Comparison of ENCODE assay signal across 1 cellular context in genomic region chr11:77073328-77074001, GRCh38.
TF ChIP-seq lines count a peak whose summit lies in the region.

No MANE protein-coding gene starts in this region.

TF ChIP-seq in K562, 482 proteins besides CTCF, POLR2A, EP300 and RAD21 (continued from another document):
- TF ChIP-seq FOSL1 (tag; conservative IDR thresholded peaks at IDR 0.05) (peak; percentile 52), FIP1L1 (IDR thresholded peaks at IDR 0.05; ENCODE audit: low read depth, low read length, poor library complexity, severe bottlenecking) (no peak), MXI1 (IDR thresholded peaks at IDR 0.05; ENCODE audit: low read depth, low read length) (no peak), ZBTB33 (CRISPR knock-in tag; IDR thresholded peaks at IDR 0.05) (peak; percentile 36; the same call in 1 of the 2 replicates), ATF6 (CRISPR knock-in tag; IDR thresholded peaks at IDR 0.05) (no peak), NR0B1 (IDR thresholded peaks at IDR 0.05; ENCODE audit: partially characterized antibody) (no peak), TFAP4 (CRISPR knock-in tag; IDR thresholded peaks at IDR 0.05; ENCODE audit: borderline replicate concordance) (peak; percentile 74; the same call in 1 of the 2 replicates), TEAD1 (CRISPR knock-in tag; IDR thresholded peaks at IDR 0.05) (no peak), RERE (CRISPR knock-in tag; IDR thresholded peaks at IDR 0.05; ENCODE audit: borderline replicate concordance) (no peak), KDM4B (IDR thresholded peaks at IDR 0.05; ENCODE audit: borderline replicate concordance in 2 of 2, low read depth in 1 of 2) (no peak), U2AF2 (optimal IDR thresholded peaks at IDR 0.05; ENCODE audit: low read depth, low read length) (no peak), LEF1 (IDR thresholded peaks at IDR 0.05) (no peak), TRIM25 (IDR thresholded peaks at IDR 0.05; ENCODE audit: borderline replicate concordance) (no peak), RCOR1 (IDR thresholded peaks at IDR 0.05; ENCODE audit: borderline replicate concordance in 1 of 2, low read depth in 2 of 2, low read length in 2 of 2) (0 out of 4 replicates have a peak, but pooled peaks of 1 of the 2 experiments have one; percentile 5)
